9 cellular contexts compared by ENCODE assay signal in genomic region chr3:15815696-15816095, GRCh38. TPM values are rescaled to one million over a fixed set of nuclear protein-coding genes. Genes with fewer than 3 reads are reported as not detected.
A peak's percentile ranks its signal among the peaks of the same experiment; 100 is the strongest.
DNase-seq lines count a peak whose midpoint lies in the region; ATAC-seq, FAIRE-seq and TF ChIP-seq lines count a peak whose summit lies in the region.
"Had no signal": no experiment of that assay in that cellular context is flagged by ENCODE, and none has a peak within 500 bp of the region (broad histone marks: within the 10 kb centered on the region; RNA-seq: fewer than 3 reads in every experiment).

No MANE protein-coding gene starts in this region.

- H3K9me3 Mint-ChIP-seq in CD4-positive, CD25-positive, alpha-beta regulatory T cell, result no peaks in the 10 kb centered on the region
- no peaks in the 10 kb centered on the region for H3K9me3 Mint-ChIP-seq in astrocyte (ENCODE audit: unreplicated experiment)
- H3K9me3 Mint-ChIP-seq: stimulated activated naive CD8-positive, alpha-beta T cell treated with anti-CD3 and anti-CD28 coated beads, Interleukin-15, Interleukin-2, amounts not matched to agents 100 ng/mL and 50 ng/mL, for 24 hours had no signal

- H3K27me3 ChIP-seq in CD4-positive, CD25-positive, alpha-beta regulatory T cell (ENCODE audit: control insufficient read depth, insufficient read depth, low read length), result no peaks in the 10 kb centered on the region
- H3K27me3 ChIP-seq in astrocyte (ENCODE audit: insufficient read depth, low read length), result no peaks in the 10 kb centered on the region
- no peaks in the 10 kb centered on the region for H3K27me3 ChIP-seq in aorta (ENCODE audit: control insufficient read depth in 1 of 2, insufficient read depth in 2 of 2, low read length in 1 of 2)

- no peak for FAIRE-seq in astrocyte (lab: Jason Lieb, UNC)

- peak in 2 of 3 donors; percentile 45 to 67 for DNase-seq in CD4-positive, CD25-positive, alpha-beta regulatory T cell
- DNase-seq in HT-29 (ENCODE audit: low spot score) (peak; percentile 45), astrocyte (ENCODE audit: low read depth) (peak; percentile 59), left kidney (ENCODE audit: low read depth, low spot score) (peak; percentile 71), posterior cingulate gyrus (no peak), aorta (no peak)

- H3K9ac ChIP-seq in astrocyte (ENCODE audit: low read length), result peak overlapping the region; percentile 20

- H3K4me1 Mint-ChIP-seq in CD4-positive, CD25-positive, alpha-beta regulatory T cell, result peaks cover 36 to 51% (median 43%) of the 10 kb centered on the region in 4 donors
- peaks cover 7% of the 10 kb centered on the region for H3K4me1 Mint-ChIP-seq in astrocyte (ENCODE audit: low read depth, unreplicated experiment)

- H3K36me3 Mint-ChIP-seq in CD4-positive, CD25-positive, alpha-beta regulatory T cell, result peaks cover 3% of the 10 kb centered on the region
- H3K36me3 Mint-ChIP-seq in astrocyte (ENCODE audit: low read depth, unreplicated experiment), result no peaks in the 10 kb centered on the region

- no peaks in the 10 kb centered on the region for H3K9me3 ChIP-seq in CD4-positive, CD25-positive, alpha-beta regulatory T cell (ENCODE audit: control insufficient read depth in 2 of 2, low read length in 2 of 2)
- no peaks in the 10 kb centered on the region for H3K9me3 ChIP-seq in astrocyte (ENCODE audit: insufficient read depth, low read depth, low read length)
- no peaks in the 10 kb centered on the region for H3K9me3 ChIP-seq in aorta (ENCODE audit: control insufficient read depth, low read length)

- no peaks in the 10 kb centered on the region for H3K36me3 ChIP-seq in CD4-positive, CD25-positive, alpha-beta regulatory T cell (ENCODE audit: control insufficient read depth, insufficient read depth, low read length)
- H3K36me3 ChIP-seq in astrocyte (ENCODE audit: insufficient read depth, low read length) (no peaks in the 10 kb centered on the region), aorta (ENCODE audit: control insufficient read depth in 1 of 2, insufficient read depth in 2 of 2, low read length in 1 of 2) (no peaks in the 10 kb centered on the region)

- H3K4me3 Mint-ChIP-seq in CD4-positive, CD25-positive, alpha-beta regulatory T cell, result no peak overlapping the region
- no peak overlapping the region for H3K4me3 Mint-ChIP-seq in astrocyte (ENCODE audit: unreplicated experiment)
- H3K4me3 Mint-ChIP-seq: stimulated activated naive CD8-positive, alpha-beta T cell treated with anti-CD3 and anti-CD28 coated beads, Interleukin-15, Interleukin-2, amounts not matched to agents 100 ng/mL and 50 ng/mL, for 24 hours had no signal

- intact Hi-C loops in posterior cingulate gyrus (cut with DNase I), result loop anchor here (2.0 to 5.0 kb wide), 3 partner anchors 42 to 431 kb away; no protein-coding TSS in a partner anchor
- intact Hi-C loops in aorta (cut with DNase I), result loop anchor here (5.0 to 10.0 kb wide), 3 partner anchors 229 to 432 kb away; no protein-coding TSS in a partner anchor

- H3K4me2 ChIP-seq in astrocyte (ENCODE audit: low read length), result no peak overlapping the region

- peak; percentile 36 for TF ChIP-seq CTCF in astrocyte (IDR thresholded peaks at IDR 0.05; ENCODE audit: insufficient read depth, low read depth, low read length)

- H3K27ac ChIP-seq in CD4-positive, CD25-positive, alpha-beta regulatory T cell (ENCODE audit: insufficient read depth, low read length, poor library complexity, severe bottlenecking), result no peak overlapping the region
- no peak overlapping the region for H3K27ac ChIP-seq in astrocyte (ENCODE audit: low read depth, low read length)
- H3K27ac ChIP-seq in aorta (ENCODE audit: low read depth in 1 of 2, low read length in 2 of 2), result no peak overlapping the region

- H3K4me1 ChIP-seq in CD4-positive, CD25-positive, alpha-beta regulatory T cell (ENCODE audit: control insufficient read depth, insufficient read depth, low read length, poor library complexity, severe bottlenecking), result peaks cover 9% of the 10 kb centered on the region
- H3K4me1 ChIP-seq in astrocyte (ENCODE audit: insufficient read depth, low read length) (no peaks in the 10 kb centered on the region), aorta (ENCODE audit: control insufficient read depth in 1 of 2, insufficient read depth in 2 of 2, low read length in 2 of 2) (no peaks in the 10 kb centered on the region)

- ATAC-seq in CD4-positive, CD25-positive, alpha-beta regulatory T cell (ENCODE audit: low read depth in 2 of 2), result peak in 1 of 2 donors; percentile 42
- no peak for ATAC-seq in GM21526 (IDR thresholded peaks at IDR 0.05; ENCODE audit: low FRiP score, unreplicated experiment)
- ATAC-seq in HG02623 (IDR thresholded peaks at IDR 0.05; ENCODE audit: unreplicated experiment), result no peak
- ATAC-seq in aorta (ENCODE audit: low FRiP score), result no peak

- H2AFZ ChIP-seq in astrocyte (ENCODE audit: low read depth, low read length), result no peak overlapping the region

- H3K4me3 ChIP-seq in CD4-positive, CD25-positive, alpha-beta regulatory T cell (ENCODE audit: low read depth, low read length), result no peak overlapping the region
- no peak overlapping the region for H3K4me3 ChIP-seq in astrocyte (ENCODE audit: insufficient read depth, low read depth, low read length)
- no peak overlapping the region for H3K4me3 ChIP-seq in aorta (ENCODE audit: low read length in 2 of 2)

- no peaks in the 10 kb centered on the region for H4K20me1 ChIP-seq in astrocyte (ENCODE audit: insufficient read depth, low read length)

- WGBS in aorta, 2 donors, result 24 to 31% methylated on average over 4 of the region's 4 CpGs

- peaks cover 55% of the 10 kb centered on the region for H3K79me2 ChIP-seq in astrocyte (ENCODE audit: insufficient read depth, low read length)

- no peak overlapping the region for H3K27ac Mint-ChIP-seq in CD4-positive, CD25-positive, alpha-beta regulatory T cell
- no peak overlapping the region for H3K27ac Mint-ChIP-seq in astrocyte (ENCODE audit: unreplicated experiment)
- H3K27ac Mint-ChIP-seq: stimulated activated naive CD8-positive, alpha-beta T cell treated with anti-CD3 and anti-CD28 coated beads, Interleukin-15, Interleukin-2, amounts not matched to agents 100 ng/mL and 50 ng/mL, for 24 hours had no signal

- H3K27me3 Mint-ChIP-seq in CD4-positive, CD25-positive, alpha-beta regulatory T cell, result no peaks in the 10 kb centered on the region
- H3K27me3 Mint-ChIP-seq in astrocyte (ENCODE audit: low read depth, unreplicated experiment), result no peaks in the 10 kb centered on the region
- H3K27me3 Mint-ChIP-seq: stimulated activated naive CD8-positive, alpha-beta T cell treated with anti-CD3 and anti-CD28 coated beads, Interleukin-15, Interleukin-2, amounts not matched to agents 100 ng/mL and 50 ng/mL, for 24 hours had no signal

RNA-seq across cellular contexts. Expression of gene ANKRD28, which starts 17.9 kb away (rescaled TPM):
- total RNA-seq in CD4-positive, CD25-positive, alpha-beta regulatory T cell, result 77.1 TPM
- polyA plus RNA-seq in CD4-positive, CD25-positive, alpha-beta regulatory T cell, result 10 to 100 TPM in 1 of 4 donors, 1 to 10 TPM in 3; 6.9 to 10.7 (median 8.5) TPM
- total RNA-seq in HT-29 (2014; rRNA removed; shearing (Covaris generic)), result 21.4 and 28.5 TPM in 2 replicates
- 61.3 and 66.1 TPM in 2 replicates for total RNA-seq in astrocyte
- 10 to 100 TPM; 52.7 to 61.3 TPM for total RNA-seq in aorta
- 10 to 100 TPM in 1 of 2 donors, 1 to 10 TPM in 1; 5.6 to 17.8 TPM for polyA plus RNA-seq in aorta

Comparison
In these comparisons a context has a peak if more than half of its experiments do, and no peak if none do; other contexts are left out.
1. DNase-seq: peak in CD4-positive, CD25-positive, alpha-beta regulatory T cell (2 of 3), HT-29 (single experiment), astrocyte (single experiment) and left kidney (single experiment); none in posterior cingulate gyrus (0 of 10) and aorta (0 of 2).